18 cellular contexts compared by ENCODE assay signal in genomic region chr7:120941856-120942255, GRCh38. TPM values are rescaled to one million over a fixed set of nuclear protein-coding genes. Genes with fewer than 3 reads are reported as not detected.
"Had no signal": no experiment of that assay in that cellular context is flagged by ENCODE, and none has a peak within 500 bp of the region (broad histone marks: within the 10 kb centered on the region; RNA-seq: fewer than 3 reads in every experiment).

No MANE protein-coding gene starts in this region.

- H3K27me3 ChIP-seq: left lung, stomach had no signal

- DNase-seq: activated CD4-positive, alpha-beta T cell treated with anti-CD3 and anti-CD28 coated beads, Interleukin-2, amount 50 U/mL, for 48 hours; activated gamma-delta T cell treated with Interleukin-2 at 50 U/mL for 16 hours; cerebellar nuclear complex; cortex of kidney; effector CD8-positive, alpha-beta T cell; kidney; left lung; mucosa of descending colon; naive B cell; stimulated activated CD4-positive, alpha-beta T cell treated with anti-CD3 and anti-CD28 coated beads, Interleukin-4, amount 100 ng/mL, for 24 hours; stomach; T-helper 1 cell; T-helper 9 cell had no signal

- H3K4me3 ChIP-seq: left lung, mucosa of descending colon, smooth muscle cell, stomach had no signal

- H3K9me3 ChIP-seq: left lung, mucosa of descending colon, stomach had no signal

- H3K27ac ChIP-seq: left lung, stomach, VCaP had no signal

- ATAC-seq: sciatic nerve; stimulated activated effector memory CD8-positive, alpha-beta T cell treated with anti-CD3 and anti-CD28 coated beads, Interleukin-12 subunit alpha, Interleukin-12 subunit beta, amount 100 ng/mL, for 72 hours had no signal

- H3K4me1 ChIP-seq: left lung, stomach had no signal

- H3K36me3 ChIP-seq: left lung, stomach had no signal

RNA-seq across cellular contexts. Expression of gene CPED1, which starts 46.7 kb away (rescaled TPM):
- total RNA-seq: activated T-helper 1 cell treated with anti-CD3 and anti-CD28 coated beads, Interleukin-12 subunit alpha, Interleukin-12 subunit beta, Interleukin-2, Interleukin-4 antibody, amounts not matched to agents 30 ng/mL and 10 ng/mL and 1 ng/mL, durations not matched to agents 14 hours and 24 hours and 36 hours had no signal
